19 cellular contexts compared by ENCODE assay signal in genomic region chr5:38673671-38674071, GRCh38.
DNase-seq lines count a peak whose midpoint lies in the region; ATAC-seq and TF ChIP-seq lines count a peak whose summit lies in the region.
"Had no signal": no experiment of that assay in that cellular context is flagged by ENCODE, and none has a peak within 500 bp of the region (broad histone marks: within the 10 kb centered on the region; RNA-seq: fewer than 3 reads in every experiment).

No MANE protein-coding gene starts in this region.

- WGBS in endodermal cell (ENCODE audit: insufficient coverage in 1 of 2, insufficient read length in 1 of 2), 2 experiments = 95 to 100% methylated on average over 3 to 6 of the region's 6 CpGs

- ATAC-seq in left ventricle myocardium superior (peak; percentile 33), HG03135 (IDR thresholded peaks at IDR 0.05; ENCODE audit: unreplicated experiment) (no peak), sciatic nerve (no peak)
- ATAC-seq: gastroesophageal sphincter; naive thymus-derived CD4-positive, alpha-beta T cell had no signal

- DNase-seq in left ventricle myocardium superior (no peak), right atrium auricular region (ENCODE audit: low spot score) (no peak), M059J (ENCODE audit: low read depth) (peak; percentile 12), endodermal cell (peak; percentile 66), retinal pigment epithelial cell (ENCODE audit: low read depth) (no peak), SW480 (ENCODE audit: low spot score) (no peak), sciatic nerve (ENCODE audit: low spot score) (no peak)
- DNase-seq: activated CD8-positive, alpha-beta memory T cell treated with anti-CD3 and anti-CD28 coated beads, Interleukin-2, amount 50 U/mL, for 4 hours; activated naive CD8-positive, alpha-beta T cell treated with anti-CD3 and anti-CD28 coated beads, Interleukin-2, amount 10 ng/mL, durations not matched to agents 7 days and 5 days; kidney glomerular epithelial cell; MV-4-11; naive thymus-derived CD4-positive, alpha-beta T cell; NCI-H345; sigmoid colon had no signal

- TF ChIP-seq CTCF in right atrium auricular region (IDR thresholded peaks at IDR 0.05) (peak in 1 of 2 donors; percentile 56), endodermal cell (conservative IDR thresholded peaks at IDR 0.05) (peak; percentile 79), retinal pigment epithelial cell (conservative IDR thresholded peaks at IDR 0.05; ENCODE audit: low read depth, low read length) (peak; percentile 16)

- no peaks in the 10 kb centered on the region for H3K9me3 Mint-ChIP-seq in endodermal cell
- H3K9me3 Mint-ChIP-seq: activated naive CD8-positive, alpha-beta T cell treated with anti-CD3 and anti-CD28 coated beads, Interleukin-2, amount 10 ng/mL, durations not matched to agents 7 days and 5 days; dendritic cell treated with granulocyte-macrophage colony-stimulating factor and Interleukin-4, amounts not matched to agents 40 ng/mL and 50 ng/mL, for 4 days had no signal

- H3K27ac ChIP-seq in right atrium auricular region (no peak overlapping the region), endodermal cell (ENCODE audit: low read depth, low read length) (no peak overlapping the region)
- H3K27ac ChIP-seq: BLaER1, gastroesophageal sphincter, sigmoid colon, VCaP had no signal

- H3K4me3 ChIP-seq in right atrium auricular region = no peak overlapping the region
- no peak overlapping the region for H3K4me3 ChIP-seq in endodermal cell (ENCODE audit: low read length)
- no peak overlapping the region for H3K4me3 ChIP-seq in retinal pigment epithelial cell (ENCODE audit: low read length)
- H3K4me3 ChIP-seq: BLaER1, gastroesophageal sphincter, sigmoid colon had no signal

- H3K27ac Mint-ChIP-seq in endodermal cell = no peak overlapping the region
- H3K27ac Mint-ChIP-seq: activated naive CD8-positive, alpha-beta T cell treated with anti-CD3 and anti-CD28 coated beads, Interleukin-2, amount 10 ng/mL, durations not matched to agents 7 days and 5 days; dendritic cell treated with granulocyte-macrophage colony-stimulating factor and Interleukin-4, amounts not matched to agents 40 ng/mL and 50 ng/mL, for 4 days; naive thymus-derived CD4-positive, alpha-beta T cell had no signal

- H3K27me3 Mint-ChIP-seq in endodermal cell (ENCODE audit: insufficient read depth) = peaks cover 3% of the 10 kb centered on the region

- H3K36me3 Mint-ChIP-seq in endodermal cell (ENCODE audit: low read depth) = no peaks in the 10 kb centered on the region
- H3K36me3 Mint-ChIP-seq: activated naive CD8-positive, alpha-beta T cell treated with anti-CD3 and anti-CD28 coated beads, Interleukin-2, amount 10 ng/mL, durations not matched to agents 7 days and 5 days; naive thymus-derived CD4-positive, alpha-beta T cell had no signal

- H3K27me3 ChIP-seq in right atrium auricular region (no peaks in the 10 kb centered on the region), endodermal cell (ENCODE audit: control insufficient read depth, insufficient read depth, low read length, poor library complexity, severe bottlenecking) (no peaks in the 10 kb centered on the region)
- H3K27me3 ChIP-seq: BLaER1, gastroesophageal sphincter, sigmoid colon had no signal

- no peak overlapping the region for H3K9ac ChIP-seq in endodermal cell (ENCODE audit: extremely low read depth, low read length, poor library complexity, severe bottlenecking)
- H3K9ac ChIP-seq: BLaER1 had no signal

- peaks cover 33% of the 10 kb centered on the region for H3K4me1 Mint-ChIP-seq in endodermal cell
- H3K4me1 Mint-ChIP-seq: activated naive CD8-positive, alpha-beta T cell treated with anti-CD3 and anti-CD28 coated beads, Interleukin-2, amount 10 ng/mL, durations not matched to agents 7 days and 5 days; naive thymus-derived CD4-positive, alpha-beta T cell had no signal

- no peaks in the 10 kb centered on the region for H3K4me1 ChIP-seq in right atrium auricular region
- H3K4me1 ChIP-seq in endodermal cell (ENCODE audit: control insufficient read depth, insufficient read depth, low read length) = peaks cover 20% of the 10 kb centered on the region
- H3K4me1 ChIP-seq: BLaER1, gastroesophageal sphincter had no signal

- H3K9me3 ChIP-seq in right atrium auricular region (no peaks in the 10 kb centered on the region), endodermal cell (ENCODE audit: control insufficient read depth, low read length) (no peaks in the 10 kb centered on the region)
- H3K9me3 ChIP-seq: gastroesophageal sphincter, sigmoid colon had no signal

- H3K36me3 ChIP-seq in right atrium auricular region = no peaks in the 10 kb centered on the region
- no peaks in the 10 kb centered on the region for H3K36me3 ChIP-seq in endodermal cell (ENCODE audit: control insufficient read depth, insufficient read depth, low read length)
- H3K36me3 ChIP-seq: BLaER1, gastroesophageal sphincter, sigmoid colon had no signal

- intact Hi-C loops in left ventricle myocardium superior (cut with micrococcal nuclease) (no loop called here), sciatic nerve (cut with DNase I) (no loop called here)

- H3K4me3 Mint-ChIP-seq in endodermal cell = no peak overlapping the region
- H3K4me3 Mint-ChIP-seq: activated naive CD8-positive, alpha-beta T cell treated with anti-CD3 and anti-CD28 coated beads, Interleukin-2, amount 10 ng/mL, durations not matched to agents 7 days and 5 days; dendritic cell treated with granulocyte-macrophage colony-stimulating factor and Interleukin-4, amounts not matched to agents 40 ng/mL and 50 ng/mL, for 4 days; naive thymus-derived CD4-positive, alpha-beta T cell had no signal

Comparison
In these comparisons a context has a peak if more than half of its experiments do, and no peak if none do; other contexts are left out.
1. DNase-seq: peak in M059J (single experiment) and endodermal cell (single experiment); none in left ventricle myocardium superior (single experiment), right atrium auricular region (single experiment), retinal pigment epithelial cell (single experiment), SW480 (single experiment) and sciatic nerve (single experiment).